ENCODE assay signal across 11 cellular contexts in genomic region chr2:190551928-190552327, GRCh38. TPM values are rescaled to one million over a fixed set of nuclear protein-coding genes. Genes with fewer than 3 reads are reported as not detected.
A peak's percentile ranks its signal among the peaks of the same experiment; 100 is the strongest.
DNase-seq lines count a peak whose midpoint lies in the region; ATAC-seq and TF ChIP-seq lines count a peak whose summit lies in the region.
"Had no signal": no experiment of that assay in that cellular context is flagged by ENCODE, and none has a peak within 500 bp of the region (broad histone marks: within the 10 kb centered on the region; RNA-seq: fewer than 3 reads in every experiment).

No MANE protein-coding gene starts in this region.

- TF ChIP-seq CTCF in HL-60 (IDR thresholded peaks at IDR 0.05; ENCODE audit: insufficient read depth, low read length) (no peak), upper lobe of right lung (IDR thresholded peaks at IDR 0.05) (no peak)

- no peak overlapping the region for H3K27ac ChIP-seq in right cardiac atrium (ENCODE audit: low read length)
- no peak overlapping the region for H3K27ac ChIP-seq in HL-60 (replicated peaks)
- H3K27ac ChIP-seq in upper lobe of right lung, result no peak overlapping the region

- DNase-seq in right cardiac atrium, result peak in 2 of 3 donors; percentile 42 to 70
- DNase-seq in cardiac septum (ENCODE audit: low spot score), result no peak
- peak; percentile 57 to 75 for DNase-seq in HL-60 (ENCODE audit: low read depth in 1 of 2, low spot score in 1 of 2)
- DNase-seq in amniotic epithelial cell (ENCODE audit: low read depth), result peak; percentile 72
- DNase-seq in upper lobe of right lung, result no peak
- no peak for DNase-seq in DMS79 (lab: John Stamatoyannopoulos, UW)
- DNase-seq in stimulated activated CD4-positive, alpha-beta T cell treated with anti-CD3 and anti-CD28 coated beads, Interleukin-4, amount 100 ng/mL, for 4 hours, result no peak
- DNase-seq: NCI-H2227 treated with DMSO at 0.1 percent for 48 hours, retina had no signal

- intact Hi-C loops in right cardiac atrium (cut with DNase I), result no loop called here
- intact Hi-C loops in cardiac septum (cut with DNase I), result no loop called here
- intact Hi-C loops in upper lobe of right lung (cut with DNase I), result no loop called here

- no peaks in the 10 kb centered on the region for H3K4me1 ChIP-seq in right cardiac atrium (ENCODE audit: control insufficient read depth, insufficient read depth, low read length)
- no peaks in the 10 kb centered on the region for H3K4me1 ChIP-seq in upper lobe of right lung

- H3K9me3 ChIP-seq in right cardiac atrium (ENCODE audit: control insufficient read depth, low read length), result no peaks in the 10 kb centered on the region
- no peaks in the 10 kb centered on the region for H3K9me3 ChIP-seq in upper lobe of right lung

- no peaks in the 10 kb centered on the region for H3K36me3 ChIP-seq in upper lobe of right lung

- ATAC-seq in right cardiac atrium (peak; percentile 56 to 59), upper lobe of right lung (peak; percentile 83), GM18907 (IDR thresholded peaks at IDR 0.05; ENCODE audit: unreplicated experiment) (no peak)
- ATAC-seq: SK-N-SH treated with all-trans-retinoic acid at 6 μM for 48 hours had no signal

- WGBS in right cardiac atrium, result 49% methylated on average over 4 of the region's 4 CpGs

- H3K27me3 ChIP-seq in right cardiac atrium (ENCODE audit: control insufficient read depth, insufficient read depth) (no peaks in the 10 kb centered on the region), HL-60 (ENCODE audit: insufficient read depth, poor library complexity, severe bottlenecking) (no peaks in the 10 kb centered on the region), upper lobe of right lung (no peaks in the 10 kb centered on the region)

- H3K4me3 ChIP-seq in right cardiac atrium (ENCODE audit: low read length), result no peak overlapping the region
- no peak overlapping the region for H3K4me3 ChIP-seq in HL-60 (replicated peaks; ENCODE audit: insufficient read depth, low read length)
- H3K4me3 ChIP-seq in upper lobe of right lung, result no peak overlapping the region

RNA-seq across cellular contexts. Expression of gene NEMP2, which starts 17.4 kb away (rescaled TPM):
- total RNA-seq in right cardiac atrium (1 to 10 TPM; 3.7 to 8.9 (median 6.2) TPM), cardiac septum (3.6 TPM), upper lobe of right lung (8.0 TPM)
- polyA plus RNA-seq in right cardiac atrium, result 0.84 TPM

Comparison
In these comparisons a context has a peak if more than half of its experiments do, and no peak if none do; other contexts are left out.
1. DNase-seq: peak in right cardiac atrium (2 of 3), HL-60 (2 of 2) and amniotic epithelial cell (single experiment); none in cardiac septum (single experiment), upper lobe of right lung (single experiment), DMS79 (single experiment) and stimulated activated CD4-positive, alpha-beta T cell treated with anti-CD3 and anti-CD28 coated beads, Interleukin-4, amount 100 ng/mL, for 4 hours (0 of 2).